Comparison of ENCODE assay signal across 8 cellular contexts in the genomic region with DNA sequence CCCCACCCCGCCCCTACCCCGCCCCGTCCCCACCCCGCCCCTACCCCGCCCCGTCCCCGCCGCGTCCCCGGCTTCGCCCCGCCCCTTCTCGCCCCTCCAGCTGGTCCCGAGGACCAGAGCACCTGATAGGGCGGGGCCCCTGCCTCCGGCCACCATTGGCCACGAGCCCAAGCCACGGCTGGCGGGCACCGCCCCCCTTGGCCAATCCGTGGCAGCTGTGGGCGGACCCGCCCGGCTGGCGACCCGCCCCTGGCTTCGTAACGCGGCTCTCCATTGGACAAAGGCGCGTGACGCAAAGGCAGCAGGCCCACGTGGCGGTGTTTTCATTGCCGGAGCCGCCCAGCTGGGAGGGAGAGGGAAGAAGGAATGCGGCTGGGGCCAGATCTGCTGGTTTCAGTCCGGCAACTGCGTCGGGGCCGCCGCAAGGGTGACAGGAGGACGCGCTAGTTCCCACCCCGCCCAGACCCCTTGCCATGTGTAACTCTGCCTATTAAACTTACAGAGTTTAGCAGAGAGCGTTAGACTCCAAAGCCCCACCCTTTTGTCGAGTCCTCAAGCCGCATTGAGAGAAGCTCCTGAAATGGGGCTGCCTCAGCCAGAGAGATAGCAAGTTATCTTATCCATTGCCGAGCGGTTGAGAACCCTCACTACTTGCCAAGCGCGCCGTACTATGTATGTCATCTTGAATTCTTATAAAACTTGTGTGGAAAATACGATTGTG.
DNase-seq lines count a peak whose midpoint lies in the region; ATAC-seq and TF ChIP-seq lines count a peak whose summit lies in the region.

No MANE protein-coding gene starts in this region.

- TF ChIP-seq CTCF in AG09319 (IDR thresholded peaks at IDR 0.05; ENCODE audit: low read depth, low read length): no peak
- no peak for TF ChIP-seq CTCF in choroid plexus epithelial cell (conservative IDR thresholded peaks at IDR 0.05; ENCODE audit: low read depth, low read length)

- peak; percentile 97 for DNase-seq in AG09319 (ENCODE audit: extremely low read depth, low read depth)
- DNase-seq in NCI-H446 (lab: John Stamatoyannopoulos, UW): peak; percentile 93 to 98
- peak; percentile 95 to 96 for DNase-seq in activated CD4-positive, alpha-beta T cell treated with anti-CD3 and anti-CD28 coated beads for 24 hours (ENCODE audit: low read depth in 2 of 2)
- peak; percentile 99 for DNase-seq in choroid plexus epithelial cell (ENCODE audit: low read depth)
- DNase-seq in kidney glomerular epithelial cell (lab: John Stamatoyannopoulos, UW): peak; percentile 87
- peak; percentile 94 to 99 for DNase-seq in stimulated activated CD4-positive, alpha-beta T cell treated with anti-CD3 and anti-CD28 coated beads, Interleukin-15, amount 100 ng/mL, for 48 hours (ENCODE audit: low read depth in 2 of 2)

- H3K4me3 ChIP-seq in choroid plexus epithelial cell (ENCODE audit: low read depth, low read length): peak overlapping the region; percentile 63

- peak; percentile 68 for ATAC-seq in GM19035 (IDR thresholded peaks at IDR 0.05; ENCODE audit: unreplicated experiment)
- ATAC-seq in HG03342 (IDR thresholded peaks at IDR 0.05; ENCODE audit: unreplicated experiment): peak; percentile 79

Comparison
In these comparisons a context has a peak if more than half of its experiments do, and no peak if none do; other contexts are left out.
1. Peak in every context shown above with its lines: DNase-seq, ATAC-seq and H3K4me3 ChIP-seq.